ENCODE assay signal across 12 cellular contexts in the genomic region with DNA sequence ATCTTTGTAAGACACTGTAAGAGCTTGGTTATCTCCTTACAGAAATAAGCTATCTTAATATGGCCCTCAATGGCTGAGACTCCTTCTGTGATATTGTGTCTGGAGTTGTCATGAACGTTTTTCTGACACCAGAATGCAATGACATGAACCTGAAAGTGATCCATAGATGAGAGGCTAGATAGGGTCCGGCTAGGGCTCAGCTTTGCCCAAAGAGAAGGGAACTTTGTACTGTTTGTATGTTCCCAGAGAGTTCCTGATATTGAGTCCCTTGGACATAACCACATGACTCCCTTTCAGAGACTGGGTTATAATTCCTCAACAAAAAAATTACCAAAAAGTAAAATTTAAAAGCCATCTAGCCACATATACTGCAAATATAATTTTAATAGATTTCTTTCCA.
DNase-seq lines count a peak whose midpoint lies in the region; ATAC-seq and TF ChIP-seq lines count a peak whose summit lies in the region.
"Had no signal": no experiment of that assay in that cellular context is flagged by ENCODE, and none has a peak within 500 bp of the region (broad histone marks: within the 10 kb centered on the region; RNA-seq: fewer than 3 reads in every experiment).

No MANE protein-coding gene starts in this region.

- no peaks in the 10 kb centered on the region for H3K79me2 ChIP-seq in OCI-LY7 (ENCODE audit: insufficient read depth, low read depth, low read length)

- DNase-seq in OCI-LY7 (ENCODE audit: low spot score) (no peak), posterior cingulate gyrus (no peak), NCI-H187 treated with DMSO at 0.1 percent for 48 hours (lab: John Stamatoyannopoulos, UW) (no peak)
- DNase-seq in naive thymus-derived CD4-positive, alpha-beta T cell = no peak
- DNase-seq: activated CD8-positive, alpha-beta memory T cell treated with anti-CD3 and anti-CD28 coated beads for 24 hours; Calu3; NCI-H2081 treated with DMSO at 0.1 percent for 48 hours; psoas muscle had no signal

- no peak for TF ChIP-seq CTCF in OCI-LY7 (conservative IDR thresholded peaks at IDR 0.05; ENCODE audit: low read length)

- H3K36me3 ChIP-seq in OCI-LY7 (ENCODE audit: insufficient read depth, low read length) = peaks cover 7% of the 10 kb centered on the region
- no peaks in the 10 kb centered on the region for H3K36me3 ChIP-seq in naive thymus-derived CD4-positive, alpha-beta T cell (ENCODE audit: control insufficient read depth in 2 of 3, insufficient read depth in 3 of 3, low read length in 3 of 3)

- no peaks in the 10 kb centered on the region for H3K27me3 Mint-ChIP-seq in naive thymus-derived CD4-positive, alpha-beta T cell
- H3K27me3 Mint-ChIP-seq: memory B cell had no signal

- CTCF ChIA-PET in OCI-LY7 (lab: Charles Lee; ENCODE audit: unreplicated experiment) = interaction anchor here (0.7 kb wide), 1 partner anchor 57 kb away, joined by 3 read pairs; no protein-coding TSS in a partner anchor
- CTCF ChIA-PET in naive thymus-derived CD4-positive, alpha-beta T cell (lab: Charles Lee) = interaction anchor here (1.5 kb wide), 1 partner anchor 12 kb away, joined by 3 read pairs; no protein-coding TSS in a partner anchor

- H2AFZ ChIP-seq in OCI-LY7 (ENCODE audit: low read length) = peak overlapping the region; percentile 90

- H3K9me3 ChIP-seq in OCI-LY7 (ENCODE audit: low read length) = peaks cover 18% of the 10 kb centered on the region; the same call in 1 of the 2 replicates
- no peaks in the 10 kb centered on the region for H3K9me3 ChIP-seq in naive thymus-derived CD4-positive, alpha-beta T cell (ENCODE audit: control insufficient read depth in 2 of 3, low read length in 3 of 3)
- H3K9me3 ChIP-seq: psoas muscle had no signal

- no peaks in the 10 kb centered on the region for H3K9me2 ChIP-seq in OCI-LY7 (ENCODE audit: insufficient read depth, low read length)

- H4K20me1 ChIP-seq in OCI-LY7 (ENCODE audit: insufficient read depth, low read length) = no peaks in the 10 kb centered on the region

- peaks cover 77% of the 10 kb centered on the region for H3K4me1 ChIP-seq in OCI-LY7 (ENCODE audit: insufficient read depth, low read length, poor library complexity, severe bottlenecking)
- peaks cover 9 to 51% of the 10 kb centered on the region in 2 donors for H3K4me1 ChIP-seq in naive thymus-derived CD4-positive, alpha-beta T cell (ENCODE audit: control insufficient read depth in 2 of 2, insufficient read depth in 2 of 2, low read length in 2 of 2)
- H3K4me1 ChIP-seq: psoas muscle had no signal

- POLR2A ChIA-PET in OCI-LY7 (lab: Charles Lee) = interaction anchor here (0.6 to 1.9 kb wide), 17 partner anchors 11 to 589 kb away, joined by 3 to 11 read pairs (median 4); no protein-coding TSS in a partner anchor
- POLR2A ChIA-PET in naive thymus-derived CD4-positive, alpha-beta T cell (lab: Charles Lee) = no interaction called here

- H3K36me3 Mint-ChIP-seq in naive thymus-derived CD4-positive, alpha-beta T cell = peaks cover 0 to 38% (median 2%) of the 10 kb centered on the region in 5 donors
- H3K36me3 Mint-ChIP-seq: memory B cell had no signal

- peak overlapping the region; percentile 54 for H3K4me2 ChIP-seq in OCI-LY7 (ENCODE audit: low read length)

- peak overlapping the region; percentile 62 for H3K27ac ChIP-seq in OCI-LY7 (ENCODE audit: low read depth, low read length, poor library complexity, severe bottlenecking)
- no peak overlapping the region for H3K27ac ChIP-seq in naive thymus-derived CD4-positive, alpha-beta T cell (ENCODE audit: low read depth, low read length)
- H3K27ac ChIP-seq: psoas muscle had no signal

- H3K27ac Mint-ChIP-seq in naive thymus-derived CD4-positive, alpha-beta T cell = peak overlapping the region; percentile 12 to 89 (median 74)

- ATAC-seq in GM18858 (IDR thresholded peaks at IDR 0.05; ENCODE audit: unreplicated experiment) (peak; percentile 15), GM21737 (IDR thresholded peaks at IDR 0.05; ENCODE audit: unreplicated experiment) (peak; percentile 21)
- peak; percentile 25 for ATAC-seq in naive thymus-derived CD4-positive, alpha-beta T cell
- ATAC-seq in activated CD4-positive, CD25-positive, alpha-beta regulatory T cell treated with anti-CD3 and anti-CD28 coated beads, Interleukin-2, amount 50 U/mL, for 24 hours = no peak
- ATAC-seq: psoas muscle had no signal

- intact Hi-C loops in OCI-LY7 (cut with micrococcal nuclease; ENCODE audit: unreplicated experiment) = loop anchor here (2.0 to 5.0 kb wide), 2 partner anchors 32 to 78 kb away; no protein-coding TSS in a partner anchor
- intact Hi-C loops in naive thymus-derived CD4-positive, alpha-beta T cell (cut with micrococcal nuclease) = loop anchor here (5.0 to 10.0 kb wide), 4 partner anchors 80 to 670 kb away; no protein-coding TSS in a partner anchor
- intact Hi-C loops in posterior cingulate gyrus (cut with DNase I) = no loop called here

- H3K4me3 ChIP-seq in OCI-LY7 (ENCODE audit: low read depth, low read length, poor library complexity, severe bottlenecking) = no peak overlapping the region
- H3K4me3 ChIP-seq in naive thymus-derived CD4-positive, alpha-beta T cell (ENCODE audit: low read length) = peak overlapping the region; percentile 2
- H3K4me3 ChIP-seq: psoas muscle had no signal

- peaks cover 0 to 34% (median 3%) of the 10 kb centered on the region in 11 donors for H3K9me3 Mint-ChIP-seq in naive thymus-derived CD4-positive, alpha-beta T cell

- no peaks in the 10 kb centered on the region for H3K27me3 ChIP-seq in naive thymus-derived CD4-positive, alpha-beta T cell (ENCODE audit: control insufficient read depth in 2 of 2, insufficient read depth in 2 of 2, low read length in 2 of 2)

- peaks cover 21 to 75% (median 64%) of the 10 kb centered on the region in 7 donors for H3K4me1 Mint-ChIP-seq in naive thymus-derived CD4-positive, alpha-beta T cell

- BruUV-seq in OCI-LY7 (replicated peaks; lab: Mats Ljungman, UMichigan) = no TSS peak

- peak overlapping the region; percentile 26 to 85 (median 78) for H3K4me3 Mint-ChIP-seq in naive thymus-derived CD4-positive, alpha-beta T cell

Comparison
In these comparisons a context has a peak if more than half of its experiments do, and no peak if none do; other contexts are left out.
1. ATAC-seq: peak in GM18858 (single experiment), GM21737 (single experiment) and naive thymus-derived CD4-positive, alpha-beta T cell (single experiment); none in activated CD4-positive, CD25-positive, alpha-beta regulatory T cell treated with anti-CD3 and anti-CD28 coated beads, Interleukin-2, amount 50 U/mL, for 24 hours (0 of 2).